ENCODE assay signal across 25 cellular contexts in genomic region chr7:64990936-64991335, GRCh38. TPM values are rescaled to one million over a fixed set of nuclear protein-coding genes. Genes with fewer than 3 reads are reported as not detected.
DNase-seq lines count a peak whose midpoint lies in the region; ATAC-seq, FAIRE-seq and TF ChIP-seq lines count a peak whose summit lies in the region.
"Had no signal": no experiment of that assay in that cellular context is flagged by ENCODE, and none has a peak within 500 bp of the region (broad histone marks: within the 10 kb centered on the region; RNA-seq: fewer than 3 reads in every experiment).

TSS of gene ZNF117 (minus strand) at chr7:64991036.

- intact Hi-C loops in PC-9 (cut with micrococcal nuclease; ENCODE audit: unreplicated experiment), result no loop called here
- intact Hi-C loops in CD4-positive, alpha-beta T cell (cut with DNase I, micrococcal nuclease), result no loop called here

- in situ Hi-C loops in brain microvascular endothelial cell (cut with HindIII; ENCODE audit: low pct_ligation_motif_present, low sequenced_read_pairs), result no loop called here

- no peaks in the 10 kb centered on the region for H3K9me2 ChIP-seq in PC-9 (ENCODE audit: insufficient read depth)

- POLR2A ChIA-PET in PC-9 (lab: Charles Lee; ENCODE audit: unreplicated experiment), result no interaction called here
- POLR2A ChIA-PET in CD4-positive, alpha-beta T cell (lab: Charles Lee), result no interaction called here

- H3K36me3 ChIP-seq in PC-9 (ENCODE audit: low read depth), result no peaks in the 10 kb centered on the region
- H3K36me3 ChIP-seq in brain microvascular endothelial cell (replicated peaks), result peaks cover 29% of the 10 kb centered on the region
- H3K36me3 ChIP-seq: WERI-Rb-1 had no signal

- H3K27ac Mint-ChIP-seq in type B pancreatic cell, result no peak within 1 kb of the TSS
- H3K27ac Mint-ChIP-seq in CD4-positive, alpha-beta T cell, result no peak within 1 kb of the TSS
- H3K27ac Mint-ChIP-seq: nephron progenitor cell, T-helper 17 cell had no signal

- no peaks in the 10 kb centered on the region for H3K4me1 ChIP-seq in PC-9 (replicated peaks; ENCODE audit: insufficient read depth)

- no peak within 1 kb of the TSS for H3K4me2 ChIP-seq in PC-9

- no peaks in the 10 kb centered on the region for H3F3A ChIP-seq in PC-9 (ENCODE audit: insufficient read depth, low read depth)

- H3K4me1 Mint-ChIP-seq in type B pancreatic cell (ENCODE audit: unreplicated experiment), result no peaks in the 10 kb centered on the region
- no peaks in the 10 kb centered on the region for H3K4me1 Mint-ChIP-seq in CD4-positive, alpha-beta T cell (ENCODE audit: low read depth)
- H3K4me1 Mint-ChIP-seq: nephron progenitor cell, T-helper 17 cell had no signal

- TF ChIP-seq CTCF in PC-9 (conservative IDR thresholded peaks at IDR 0.05) (no peak), type B pancreatic cell (conservative IDR thresholded peaks at IDR 0.05) (no peak), brain microvascular endothelial cell (IDR thresholded peaks at IDR 0.05; ENCODE audit: low read depth, low read length, missing control alignments) (no peak)
- TF ChIP-seq CTCF in CD4-positive, alpha-beta T cell (IDR thresholded peaks at IDR 0.05), result no peak

- ATAC-seq in CD4-positive, alpha-beta T cell (ENCODE audit: poor library complexity), result no peak
- ATAC-seq: T-helper 17 cell had no signal

- no peaks in the 10 kb centered on the region for H4K20me1 ChIP-seq in PC-9 (ENCODE audit: insufficient read depth)

- H3K27me3 Mint-ChIP-seq in type B pancreatic cell, result no peaks in the 10 kb centered on the region
- no peaks in the 10 kb centered on the region for H3K27me3 Mint-ChIP-seq in CD4-positive, alpha-beta T cell
- H3K27me3 Mint-ChIP-seq: T-helper 17 cell had no signal

- no peaks in the 10 kb centered on the region for H3K79me2 ChIP-seq in PC-9 (ENCODE audit: low read depth)

- H3K9me3 Mint-ChIP-seq in type B pancreatic cell, result peaks cover 28% of the 10 kb centered on the region
- H3K9me3 Mint-ChIP-seq in CD4-positive, alpha-beta T cell, result peaks cover 33% of the 10 kb centered on the region

- FAIRE-seq in frontal cortex (lab: Jason Lieb, UNC), result no peak
- FAIRE-seq: GM12891 had no signal

- H3K36me3 Mint-ChIP-seq in type B pancreatic cell, result peaks cover 77% of the 10 kb centered on the region
- peaks cover 80% of the 10 kb centered on the region for H3K36me3 Mint-ChIP-seq in CD4-positive, alpha-beta T cell (ENCODE audit: low read depth)

- CTCF ChIA-PET in PC-9 (lab: Charles Lee), result no interaction called here
- CTCF ChIA-PET in CD4-positive, alpha-beta T cell (lab: Charles Lee), result no interaction called here

- no peak within 1 kb of the TSS for H2AFZ ChIP-seq in PC-9

- H3K4me3 ChIP-seq in PC-9, result no peak within 1 kb of the TSS
- H3K4me3 ChIP-seq in brain microvascular endothelial cell (ENCODE audit: low read depth, low read length), result no peak within 1 kb of the TSS
- H3K4me3 ChIP-seq: coronary artery had no signal

- H3K27me3 ChIP-seq in PC-9 (ENCODE audit: insufficient read depth, low read depth) (no peaks in the 10 kb centered on the region), brain microvascular endothelial cell (replicated peaks) (no peaks in the 10 kb centered on the region)
- H3K27me3 ChIP-seq in CD4-positive, alpha-beta T cell (ENCODE audit: control insufficient read depth, insufficient read depth, low read length), result no peaks in the 10 kb centered on the region

- no peak for DNase-seq in PC-9
- DNase-seq in frontal cortex (ENCODE audit: low spot score in 2 of 2), result no peak
- DNase-seq in occipital lobe (lab: John Stamatoyannopoulos, UW), result no peak
- no peak for DNase-seq in type B pancreatic cell (ENCODE audit: extremely low spot score, unreplicated experiment)
- DNase-seq in brain microvascular endothelial cell, result no peak
- no peak for DNase-seq in superior temporal gyrus (ENCODE audit: extremely low spot score)
- no peak for DNase-seq in T1000 (lab: John Stamatoyannopoulos, UW)
- DNase-seq in CD4-positive, alpha-beta T cell, result no peak
- DNase-seq: activated CD8-positive, alpha-beta memory T cell treated with anti-CD3 and anti-CD28 coated beads, Interleukin-2, amount 50 U/mL, for 48 hours; activated effector memory CD4-positive, alpha-beta T cell treated with Interleukin-2 at 50 U/mL for 16 hours; DMS79; foreskin fibroblast; GOT3; islet precursor cell; KBM-7; mesendoderm; NCI-H1694; NCI-H446; nephron progenitor cell; NK-92 treated with Interleukin-12 subunit alpha and Interleukin-12 subunit beta, amount 100 ng/mL, for 24 hours; stimulated activated CD8-positive, alpha-beta memory T cell treated with anti-CD3 and anti-CD28 coated beads, Interleukin-4, amount 100 ng/mL, for 48 hours; T-helper 17 cell; WERI-Rb-1 had no signal

- H3K27ac ChIP-seq in PC-9 (no peak within 1 kb of the TSS), brain microvascular endothelial cell (no peak within 1 kb of the TSS)
- H3K27ac ChIP-seq in CD4-positive, alpha-beta T cell (ENCODE audit: low read depth, low read length), result no peak within 1 kb of the TSS
- H3K27ac ChIP-seq: coronary artery, WERI-Rb-1 had no signal

- no TSS peak for BruUV-seq in PC-9 (replicated peaks; lab: Mats Ljungman, UMichigan)

- H3K4me3 Mint-ChIP-seq in type B pancreatic cell, result no peak within 1 kb of the TSS
- H3K4me3 Mint-ChIP-seq in CD4-positive, alpha-beta T cell, result no peak within 1 kb of the TSS
- H3K4me3 Mint-ChIP-seq: nephron progenitor cell, T-helper 17 cell had no signal

- peaks cover 40% of the 10 kb centered on the region for H3K9me3 ChIP-seq in PC-9 (ENCODE audit: insufficient read depth, low read depth)
- peaks cover 80% of the 10 kb centered on the region for H3K9me3 ChIP-seq in CD4-positive, alpha-beta T cell (ENCODE audit: control insufficient read depth, low read length)

RNA-seq across cellular contexts. Expression of gene ZNF117, which starts in this region (rescaled TPM):
- 7.3 and 12.6 TPM in 2 replicates for total RNA-seq in PC-9 (2021)
- 45.7 TPM for total RNA-seq in frontal cortex
- 58.6 TPM for total RNA-seq in occipital lobe
- total RNA-seq in type B pancreatic cell (ENCODE audit: low replicate concordance), result 18.8 and 24.4 TPM in 2 replicates
- total RNA-seq in CD4-positive, alpha-beta T cell, result 1 to 10 TPM; 1.9 to 2.2 TPM
